Comparison of ENCODE assay signal across 1 cellular context in the genomic region with DNA sequence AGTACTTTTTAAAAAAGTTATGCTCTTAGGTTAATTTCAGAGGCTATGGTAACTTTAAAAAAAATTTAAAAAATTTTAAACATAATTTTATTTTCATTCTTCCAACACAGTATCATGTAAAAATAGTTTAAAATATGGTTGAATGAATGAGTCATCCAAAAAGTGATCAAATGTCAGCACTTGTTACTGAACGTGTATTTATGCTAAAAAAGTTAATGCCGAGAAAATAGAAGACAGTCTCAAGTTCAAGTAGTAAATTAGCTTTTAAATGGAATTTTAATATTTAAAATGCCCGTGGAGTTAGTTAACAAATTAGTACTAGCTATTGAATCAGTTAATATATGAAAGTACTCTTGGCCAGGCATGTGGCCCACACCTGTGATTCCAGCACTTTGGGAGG.
TF ChIP-seq lines count a peak whose summit lies in the region.

No MANE protein-coding gene starts in this region.

TF ChIP-seq in WTC11, 78 proteins besides CTCF, POLR2A, EP300 and RAD21 (continued from another document):
- TF ChIP-seq, protein P1, sequence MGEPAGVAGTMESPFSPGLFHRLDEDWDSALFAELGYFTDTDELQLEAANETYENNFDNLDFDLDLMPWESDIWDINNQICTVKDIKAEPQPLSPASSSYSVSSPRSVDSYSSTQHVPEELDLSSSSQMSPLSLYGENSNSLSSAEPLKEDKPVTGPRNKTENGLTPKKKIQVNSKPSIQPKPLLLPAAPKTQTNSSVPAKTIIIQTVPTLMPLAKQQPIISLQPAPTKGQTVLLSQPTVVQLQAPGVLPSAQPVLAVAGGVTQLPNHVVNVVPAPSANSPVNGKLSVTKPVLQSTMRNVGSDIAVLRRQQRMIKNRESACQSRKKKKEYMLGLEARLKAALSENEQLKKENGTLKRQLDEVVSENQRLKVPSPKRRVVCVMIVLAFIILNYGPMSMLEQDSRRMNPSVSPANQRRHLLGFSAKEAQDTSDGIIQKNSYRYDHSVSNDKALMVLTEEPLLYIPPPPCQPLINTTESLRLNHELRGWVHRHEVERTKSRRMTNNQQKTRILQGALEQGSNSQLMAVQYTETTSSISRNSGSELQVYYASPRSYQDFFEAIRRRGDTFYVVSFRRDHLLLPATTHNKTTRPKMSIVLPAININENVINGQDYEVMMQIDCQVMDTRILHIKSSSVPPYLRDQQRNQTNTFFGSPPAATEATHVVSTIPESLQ (CRISPR knock-in tag; IDR thresholded peaks at IDR 0.05): no peak
- TF ChIP-seq, protein P2, sequence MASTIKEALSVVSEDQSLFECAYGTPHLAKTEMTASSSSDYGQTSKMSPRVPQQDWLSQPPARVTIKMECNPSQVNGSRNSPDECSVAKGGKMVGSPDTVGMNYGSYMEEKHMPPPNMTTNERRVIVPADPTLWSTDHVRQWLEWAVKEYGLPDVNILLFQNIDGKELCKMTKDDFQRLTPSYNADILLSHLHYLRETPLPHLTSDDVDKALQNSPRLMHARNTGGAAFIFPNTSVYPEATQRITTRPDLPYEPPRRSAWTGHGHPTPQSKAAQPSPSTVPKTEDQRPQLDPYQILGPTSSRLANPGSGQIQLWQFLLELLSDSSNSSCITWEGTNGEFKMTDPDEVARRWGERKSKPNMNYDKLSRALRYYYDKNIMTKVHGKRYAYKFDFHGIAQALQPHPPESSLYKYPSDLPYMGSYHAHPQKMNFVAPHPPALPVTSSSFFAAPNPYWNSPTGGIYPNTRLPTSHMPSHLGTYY (CRISPR knock-in tag; IDR thresholded peaks at IDR 0.05): no peak
- TF ChIP-seq, protein P3, sequence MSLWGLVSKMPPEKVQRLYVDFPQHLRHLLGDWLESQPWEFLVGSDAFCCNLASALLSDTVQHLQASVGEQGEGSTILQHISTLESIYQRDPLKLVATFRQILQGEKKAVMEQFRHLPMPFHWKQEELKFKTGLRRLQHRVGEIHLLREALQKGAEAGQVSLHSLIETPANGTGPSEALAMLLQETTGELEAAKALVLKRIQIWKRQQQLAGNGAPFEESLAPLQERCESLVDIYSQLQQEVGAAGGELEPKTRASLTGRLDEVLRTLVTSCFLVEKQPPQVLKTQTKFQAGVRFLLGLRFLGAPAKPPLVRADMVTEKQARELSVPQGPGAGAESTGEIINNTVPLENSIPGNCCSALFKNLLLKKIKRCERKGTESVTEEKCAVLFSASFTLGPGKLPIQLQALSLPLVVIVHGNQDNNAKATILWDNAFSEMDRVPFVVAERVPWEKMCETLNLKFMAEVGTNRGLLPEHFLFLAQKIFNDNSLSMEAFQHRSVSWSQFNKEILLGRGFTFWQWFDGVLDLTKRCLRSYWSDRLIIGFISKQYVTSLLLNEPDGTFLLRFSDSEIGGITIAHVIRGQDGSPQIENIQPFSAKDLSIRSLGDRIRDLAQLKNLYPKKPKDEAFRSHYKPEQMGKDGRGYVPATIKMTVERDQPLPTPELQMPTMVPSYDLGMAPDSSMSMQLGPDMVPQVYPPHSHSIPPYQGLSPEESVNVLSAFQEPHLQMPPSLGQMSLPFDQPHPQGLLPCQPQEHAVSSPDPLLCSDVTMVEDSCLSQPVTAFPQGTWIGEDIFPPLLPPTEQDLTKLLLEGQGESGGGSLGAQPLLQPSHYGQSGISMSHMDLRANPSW (CRISPR knock-in tag; conservative IDR thresholded peaks at IDR 0.05; ENCODE audit: low read depth): no peak
- TF ChIP-seq EMX1 (CRISPR knock-in tag; IDR thresholded peaks at IDR 0.05) (no peak), MYBL2 (CRISPR knock-in tag; IDR thresholded peaks at IDR 0.05) (no peak), ZNF396 (CRISPR knock-in tag; IDR thresholded peaks at IDR 0.05; ENCODE audit: borderline replicate concordance) (no peak), NR1H2 (CRISPR knock-in tag; IDR thresholded peaks at IDR 0.05) (no peak), ZNF232 (CRISPR knock-in tag; IDR thresholded peaks at IDR 0.05) (no peak), NR3C1 (CRISPR knock-in tag; conservative IDR thresholded peaks at IDR 0.05; ENCODE audit: low read depth) (no peak)
- TF ChIP-seq, protein P4, sequence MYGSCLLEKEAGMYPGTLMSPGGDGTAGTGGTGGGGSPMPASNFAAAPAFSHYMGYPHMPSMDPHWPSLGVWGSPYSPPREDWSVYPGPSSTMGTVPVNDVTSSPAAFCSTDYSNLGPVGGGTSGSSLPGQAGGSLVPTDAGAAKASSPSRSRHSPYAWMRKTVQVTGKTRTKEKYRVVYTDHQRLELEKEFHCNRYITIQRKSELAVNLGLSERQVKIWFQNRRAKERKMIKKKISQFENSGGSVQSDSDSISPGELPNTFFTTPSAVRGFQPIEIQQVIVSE (CRISPR knock-in tag; IDR thresholded peaks at IDR 0.05; ENCODE audit: borderline replicate concordance): no peak
- TF ChIP-seq, protein P5, sequence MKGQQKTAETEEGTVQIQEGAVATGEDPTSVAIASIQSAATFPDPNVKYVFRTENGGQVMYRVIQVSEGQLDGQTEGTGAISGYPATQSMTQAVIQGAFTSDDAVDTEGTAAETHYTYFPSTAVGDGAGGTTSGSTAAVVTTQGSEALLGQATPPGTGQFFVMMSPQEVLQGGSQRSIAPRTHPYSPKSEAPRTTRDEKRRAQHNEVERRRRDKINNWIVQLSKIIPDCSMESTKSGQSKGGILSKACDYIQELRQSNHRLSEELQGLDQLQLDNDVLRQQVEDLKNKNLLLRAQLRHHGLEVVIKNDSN (CRISPR knock-in tag; IDR thresholded peaks at IDR 0.05): no peak
- TF ChIP-seq, protein P6, sequence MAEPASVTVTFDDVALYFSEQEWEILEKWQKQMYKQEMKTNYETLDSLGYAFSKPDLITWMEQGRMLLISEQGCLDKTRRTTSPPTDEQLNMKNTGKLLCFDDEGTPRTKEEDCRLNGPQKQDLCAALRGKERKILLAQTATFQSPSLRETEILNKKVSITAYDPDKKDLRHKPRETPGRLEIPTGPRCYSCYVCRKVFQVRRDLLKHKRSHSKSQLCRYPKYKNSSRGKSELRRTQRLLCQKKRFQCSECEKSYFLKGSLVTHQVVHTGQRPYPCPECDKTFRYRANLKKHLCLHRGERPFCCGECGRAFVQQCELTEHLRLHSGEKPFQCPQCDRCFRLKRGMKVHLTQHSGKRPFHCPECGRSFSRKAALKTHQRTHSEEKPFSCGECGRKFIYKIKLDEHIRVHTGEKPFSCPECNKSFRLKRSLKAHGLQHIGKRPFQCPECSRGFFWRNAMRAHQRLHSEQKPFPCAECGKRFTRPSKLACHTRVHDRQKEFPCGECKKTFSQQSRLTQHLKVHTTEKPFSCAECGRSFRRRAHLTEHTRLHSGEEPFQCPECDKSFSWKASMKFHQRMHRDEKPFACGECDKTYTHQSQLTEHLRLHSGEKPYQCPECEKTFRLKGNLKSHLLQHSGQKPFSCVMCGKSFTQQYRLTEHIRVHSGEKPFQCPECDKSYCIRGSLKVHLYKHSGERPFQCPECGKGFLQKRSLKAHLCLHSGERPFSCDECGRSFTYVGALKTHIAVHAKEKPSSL (CRISPR knock-in tag; conservative IDR thresholded peaks at IDR 0.05): no peak
